1 cellular context compared by ENCODE assay signal in the genomic region with DNA sequence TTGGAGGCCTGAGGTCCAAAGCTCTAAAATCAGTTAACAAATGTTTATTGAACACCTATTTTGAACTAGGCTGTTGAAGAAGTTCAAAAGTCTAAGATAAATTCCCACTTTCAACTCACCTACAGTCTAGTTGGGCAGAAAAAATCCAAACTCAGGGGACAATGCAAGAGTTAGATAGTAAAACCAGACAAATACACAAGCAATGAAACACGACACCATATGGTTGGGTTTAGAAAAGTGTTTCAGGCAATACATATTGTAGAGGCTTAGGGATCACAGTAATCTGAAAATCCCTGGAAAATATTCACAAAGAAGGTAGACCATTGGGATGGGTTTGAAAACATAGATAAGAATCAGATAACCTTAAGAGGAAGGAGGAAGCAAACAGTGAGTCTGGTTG.
TF ChIP-seq lines count a peak whose summit lies in the region.

No MANE protein-coding gene starts in this region.

TF ChIP-seq in HEK293, 187 proteins besides CTCF, POLR2A, EP300 and RAD21 (continued from another document):
- TF ChIP-seq PATZ1 (tag by site-specific recombination; IDR thresholded peaks at IDR 0.05) (no peak), WT1 (tag by site-specific recombination; IDR thresholded peaks at IDR 0.05) (no peak), ZNF366 (tag by site-specific recombination; conservative IDR thresholded peaks at IDR 0.05) (no peak), ZNF132 (tag by site-specific recombination; IDR thresholded peaks at IDR 0.05; ENCODE audit: borderline replicate concordance) (no peak), ZNF248 (tag by site-specific recombination; IDR thresholded peaks at IDR 0.05) (no peak)
